7 cellular contexts compared by ENCODE assay signal in the genomic region with DNA sequence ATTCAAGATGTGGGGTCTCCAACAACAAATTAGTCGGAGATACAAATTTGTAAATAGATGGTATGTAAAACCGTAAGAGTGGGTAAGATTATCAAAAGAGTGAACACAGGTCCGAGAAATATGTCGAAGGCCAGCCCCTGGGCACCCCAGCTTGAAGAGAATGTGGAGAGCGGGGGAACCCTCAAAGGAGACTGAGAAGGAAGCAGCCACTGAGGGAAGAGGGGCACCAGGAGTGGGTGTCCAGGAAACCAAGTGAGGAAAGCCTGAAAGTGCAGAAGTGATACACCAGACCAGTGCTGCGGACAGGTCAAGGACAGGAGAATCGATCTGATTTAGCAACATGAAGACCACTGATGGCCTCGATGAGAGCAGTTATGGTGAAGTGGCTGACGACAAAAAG. TPM values are rescaled to one million over a fixed set of nuclear protein-coding genes. Genes with fewer than 3 reads are reported as not detected.
"Had no signal": no experiment of that assay in that cellular context is flagged by ENCODE, and none has a peak within 500 bp of the region (broad histone marks: within the 10 kb centered on the region; RNA-seq: fewer than 3 reads in every experiment).

No MANE protein-coding gene starts in this region.

- DNase-seq: H9, HCEC 1CT, IMR-90 had no signal

- H3K4me3 ChIP-seq: GM23338, K562 had no signal

- H3K27ac Mint-ChIP-seq: GM23338 had no signal

- H3K4me3 Mint-ChIP-seq: GM23338, H9 had no signal

- H3K9me3 Mint-ChIP-seq: H9 had no signal

RNA-seq across cellular contexts. Expression of gene APOL5, which starts 14.4 kb away (rescaled TPM):
- total RNA-seq: GM23338, H1, H9, HT-29, K562 had no signal
